In the genomic region with DNA sequence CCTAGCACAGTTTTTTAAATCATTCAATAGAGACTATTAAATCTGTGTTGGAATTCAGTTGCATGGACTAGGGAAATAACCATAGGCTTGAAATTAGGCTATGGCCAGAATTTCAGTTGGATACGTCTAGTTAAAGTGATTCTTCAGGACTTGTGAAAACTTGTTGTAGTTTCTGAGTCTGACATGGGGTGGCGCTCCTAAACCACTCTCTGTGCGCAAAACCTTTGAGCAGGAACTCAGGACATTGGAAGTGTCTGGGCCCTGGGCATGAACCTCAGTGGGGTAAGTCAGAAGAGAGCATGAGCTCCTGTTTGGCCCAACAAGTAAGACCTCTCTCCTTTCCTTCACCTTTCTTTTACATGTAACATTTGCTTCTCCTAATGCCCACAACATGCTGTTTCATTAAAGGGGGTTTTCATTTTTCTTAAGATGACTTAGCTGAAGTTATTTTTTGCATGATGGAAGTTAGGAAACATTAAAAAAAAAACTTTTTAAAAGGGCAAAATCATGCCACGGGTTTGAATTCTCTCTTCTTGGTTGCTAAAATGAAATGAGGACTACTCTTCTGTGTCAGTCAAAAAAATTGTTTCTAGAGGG, we compare ENCODE assay signal across 8 cellular contexts. TPM values are rescaled to one million over a fixed set of nuclear protein-coding genes. Genes with fewer than 3 reads are reported as not detected.
DNase-seq lines count a peak whose midpoint lies in the region; ATAC-seq, FAIRE-seq and TF ChIP-seq lines count a peak whose summit lies in the region.

No MANE protein-coding gene starts in this region.

- H3K9me3 Mint-ChIP-seq in activated naive CD8-positive, alpha-beta T cell treated with anti-CD3 and anti-CD28 coated beads for 36 hours = no peaks in the 10 kb centered on the region
- peaks cover 0 to 3% (median 0%) of the 10 kb centered on the region in 11 donors for H3K9me3 Mint-ChIP-seq in naive thymus-derived CD4-positive, alpha-beta T cell

- H3K36me3 ChIP-seq in BE2C (no peaks in the 10 kb centered on the region), right atrium auricular region (no peaks in the 10 kb centered on the region), skeletal muscle satellite cell (ENCODE audit: insufficient read depth, low read length) (no peaks in the 10 kb centered on the region)
- H3K36me3 ChIP-seq in naive thymus-derived CD4-positive, alpha-beta T cell (ENCODE audit: control insufficient read depth in 2 of 3, insufficient read depth in 3 of 3, low read length in 3 of 3) = no peaks in the 10 kb centered on the region

- H3K9me3 ChIP-seq in BE2C (no peaks in the 10 kb centered on the region), right atrium auricular region (no peaks in the 10 kb centered on the region), skeletal muscle satellite cell (replicated peaks; ENCODE audit: low read length) (no peaks in the 10 kb centered on the region)
- H3K9me3 ChIP-seq in naive thymus-derived CD4-positive, alpha-beta T cell (ENCODE audit: control insufficient read depth in 2 of 3, low read length in 3 of 3) = no peaks in the 10 kb centered on the region

- peaks cover 41% of the 10 kb centered on the region for H3K27me3 Mint-ChIP-seq in activated naive CD8-positive, alpha-beta T cell treated with anti-CD3 and anti-CD28 coated beads for 36 hours
- peaks cover 19 to 53% (median 41%) of the 10 kb centered on the region in 5 donors for H3K27me3 Mint-ChIP-seq in naive thymus-derived CD4-positive, alpha-beta T cell

- peak overlapping the region; percentile 21 for H3K4me2 ChIP-seq in skeletal muscle satellite cell (ENCODE audit: low read length)

- CTCF ChIA-PET in naive thymus-derived CD4-positive, alpha-beta T cell (lab: Charles Lee) = no interaction called here

- no peaks in the 10 kb centered on the region for H3K4me1 Mint-ChIP-seq in activated naive CD8-positive, alpha-beta T cell treated with anti-CD3 and anti-CD28 coated beads for 36 hours
- peaks cover 0 to 2% (median 0%) of the 10 kb centered on the region in 7 donors for H3K4me1 Mint-ChIP-seq in naive thymus-derived CD4-positive, alpha-beta T cell

- FAIRE-seq in GM19239 (lab: Jason Lieb, UNC) = no peak

- no peaks in the 10 kb centered on the region for H3K36me3 Mint-ChIP-seq in activated naive CD8-positive, alpha-beta T cell treated with anti-CD3 and anti-CD28 coated beads for 36 hours
- no peaks in the 10 kb centered on the region for H3K36me3 Mint-ChIP-seq in naive thymus-derived CD4-positive, alpha-beta T cell

- peak overlapping the region; percentile 35 for H3K9ac ChIP-seq in skeletal muscle satellite cell (ENCODE audit: low read depth, low read length)

- peak; percentile 97 for TF ChIP-seq CTCF in BE2C (IDR thresholded peaks at IDR 0.05; ENCODE audit: low read depth, low read length)
- TF ChIP-seq CTCF in right atrium auricular region (IDR thresholded peaks at IDR 0.05) = peak; percentile 63 to 78

- DNase-seq in BE2C (peak; percentile 84), GM19239 (ENCODE audit: insufficient read length, low spot score) (peak; percentile 4), NCI-H2227 (lab: John Stamatoyannopoulos, UW; ENCODE audit: unreplicated experiment) (peak; percentile 72), right atrium auricular region (ENCODE audit: low spot score) (no peak)
- DNase-seq in activated naive CD8-positive, alpha-beta T cell treated with anti-CD3 and anti-CD28 coated beads for 36 hours = peak; percentile 24
- no peak for DNase-seq in naive thymus-derived CD4-positive, alpha-beta T cell

- peaks cover 30% of the 10 kb centered on the region for H3K4me1 ChIP-seq in BE2C
- H3K4me1 ChIP-seq in right atrium auricular region = no peaks in the 10 kb centered on the region
- peaks cover 45% of the 10 kb centered on the region for H3K4me1 ChIP-seq in skeletal muscle satellite cell (ENCODE audit: control insufficient read depth, insufficient read depth, low read length)
- no peaks in the 10 kb centered on the region for H3K4me1 ChIP-seq in naive thymus-derived CD4-positive, alpha-beta T cell (ENCODE audit: control insufficient read depth in 2 of 2, insufficient read depth in 2 of 2, low read length in 2 of 2)

- intact Hi-C loops in naive thymus-derived CD4-positive, alpha-beta T cell (cut with micrococcal nuclease) = loop anchor here in 1 of 2 donors (1.0 kb wide), 1 partner anchor 297 kb away; no protein-coding TSS in a partner anchor

- no peak for ATAC-seq in naive thymus-derived CD4-positive, alpha-beta T cell
- ATAC-seq in HG03354 (IDR thresholded peaks at IDR 0.05; ENCODE audit: poor library complexity, severe bottlenecking, unreplicated experiment) = no peak

- no peaks in the 10 kb centered on the region for H3K27me3 ChIP-seq in BE2C
- no peaks in the 10 kb centered on the region for H3K27me3 ChIP-seq in right atrium auricular region
- no peaks in the 10 kb centered on the region for H3K27me3 ChIP-seq in skeletal muscle satellite cell (ENCODE audit: control insufficient read depth, insufficient read depth, low read length)
- no peaks in the 10 kb centered on the region for H3K27me3 ChIP-seq in naive thymus-derived CD4-positive, alpha-beta T cell (ENCODE audit: control insufficient read depth in 2 of 2, insufficient read depth in 2 of 2, low read length in 2 of 2)

- no peak overlapping the region for H3K27ac ChIP-seq in right atrium auricular region
- no peak overlapping the region for H3K27ac ChIP-seq in naive thymus-derived CD4-positive, alpha-beta T cell (ENCODE audit: low read depth, low read length)

- POLR2A ChIA-PET in naive thymus-derived CD4-positive, alpha-beta T cell (lab: Charles Lee) = no interaction called here

- no peak overlapping the region for H3K27ac Mint-ChIP-seq in activated naive CD8-positive, alpha-beta T cell treated with anti-CD3 and anti-CD28 coated beads for 36 hours
- no peak overlapping the region for H3K27ac Mint-ChIP-seq in naive thymus-derived CD4-positive, alpha-beta T cell

- H3K4me3 Mint-ChIP-seq in activated naive CD8-positive, alpha-beta T cell treated with anti-CD3 and anti-CD28 coated beads for 36 hours = no peak overlapping the region
- H3K4me3 Mint-ChIP-seq in naive thymus-derived CD4-positive, alpha-beta T cell = no peak overlapping the region

- no peak overlapping the region for H3K4me3 ChIP-seq in BE2C (ENCODE audit: low read depth, low read length)
- H3K4me3 ChIP-seq in right atrium auricular region = no peak overlapping the region
- no peak overlapping the region for H3K4me3 ChIP-seq in skeletal muscle satellite cell (ENCODE audit: low read length)
- H3K4me3 ChIP-seq in naive thymus-derived CD4-positive, alpha-beta T cell (ENCODE audit: low read length) = no peak overlapping the region

RNA-seq across cellular contexts. Expression of gene CCDC190, which starts 17.1 kb away (rescaled TPM):
- not detected for polyA plus RNA-seq in BE2C (2012; ENCODE audit: insufficient read depth, insufficient read length, low read depth)
- not detected for total RNA-seq in activated naive CD8-positive, alpha-beta T cell treated with anti-CD3 and anti-CD28 coated beads for 36 hours
- total RNA-seq in right atrium auricular region = under 1 TPM; 0.28 to 0.33 TPM
- 0.22 TPM in 1 of 2 replicates, not detected in the other for total RNA-seq in skeletal muscle satellite cell (2012; rRNA removed)
- total RNA-seq in naive thymus-derived CD4-positive, alpha-beta T cell = not detected
- polyA plus RNA-seq in naive thymus-derived CD4-positive, alpha-beta T cell = not detected

Comparison
In these comparisons a context has a peak if more than half of its experiments do, and no peak if none do; other contexts are left out.
1. DNase-seq: peak in BE2C (single experiment), GM19239 (single experiment), NCI-H2227 (single experiment) and activated naive CD8-positive, alpha-beta T cell treated with anti-CD3 and anti-CD28 coated beads for 36 hours (single experiment); none in right atrium auricular region (single experiment) and naive thymus-derived CD4-positive, alpha-beta T cell (0 of 9).